In the genomic region with DNA sequence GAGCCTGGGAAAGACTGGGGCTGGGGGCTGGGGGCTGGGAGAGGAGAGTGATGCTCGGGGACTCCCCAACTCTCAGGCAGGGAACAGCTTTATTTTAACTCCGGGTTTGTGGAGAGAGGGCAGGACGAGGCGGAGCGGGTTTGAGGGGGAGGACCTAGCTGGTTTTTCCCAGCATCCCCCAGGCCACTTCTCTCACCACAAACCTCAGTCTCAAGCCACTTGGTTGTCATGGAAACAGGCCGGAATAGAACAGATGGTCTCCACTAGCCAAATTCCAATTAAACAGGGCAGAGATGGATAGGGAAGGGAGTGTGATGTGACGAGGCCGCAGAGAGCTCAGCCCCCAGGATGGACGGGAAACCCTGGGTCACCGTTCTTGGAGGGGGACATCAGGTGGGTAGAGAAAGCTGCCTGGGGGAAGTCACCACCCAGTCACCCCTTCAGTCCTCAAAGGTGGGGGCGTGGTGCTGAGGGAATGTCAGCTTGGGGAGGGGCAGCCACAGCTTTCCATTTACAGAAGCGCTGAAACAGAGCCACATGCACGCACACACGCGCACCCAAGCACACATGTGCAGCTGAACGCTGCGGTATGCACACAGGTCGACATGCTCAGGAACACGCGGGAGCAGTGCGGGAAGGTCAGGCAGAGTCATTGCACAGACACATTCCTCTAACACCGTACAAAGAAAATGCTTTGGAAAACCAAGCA, we compare ENCODE assay signal across 10 cellular contexts. TPM values are rescaled to one million over a fixed set of nuclear protein-coding genes. Genes with fewer than 3 reads are reported as not detected.
DNase-seq lines count a peak whose midpoint lies in the region; ATAC-seq and TF ChIP-seq lines count a peak whose summit lies in the region.
"Had no signal": no experiment of that assay in that cellular context is flagged by ENCODE, and none has a peak within 500 bp of the region (broad histone marks: within the 10 kb centered on the region; RNA-seq: fewer than 3 reads in every experiment).

No MANE protein-coding gene starts in this region.

- no peak overlapping the region for H3K27ac ChIP-seq in testis

- H3K27me3 ChIP-seq in BE2C (no peaks in the 10 kb centered on the region), kidney epithelial cell (ENCODE audit: control insufficient read depth, insufficient read depth, low read length) (no peaks in the 10 kb centered on the region), testis (no peaks in the 10 kb centered on the region)

- POLR2A ChIA-PET in activated CD4-positive, alpha-beta memory T cell treated with anti-CD3 and anti-CD28 coated beads, Interleukin-2, amount 10 ng/mL, durations not matched to agents 7 days and 5 days (lab: Charles Lee), result no interaction called here

- DNase-seq in BE2C (peak; percentile 77), kidney epithelial cell (ENCODE audit: low read depth) (peak; percentile 45), testis (no peak)
- peak; percentile 81 for DNase-seq in Jurkat, Clone E6-1 (ENCODE audit: low read depth, low spot score)
- DNase-seq in activated naive CD8-positive, alpha-beta T cell treated with anti-CD3 and anti-CD28 coated beads, Interleukin-2, amount 50 U/mL, for 24 hours, result peak; percentile 34
- DNase-seq in activated CD4-positive, alpha-beta memory T cell treated with anti-CD3 and anti-CD28 coated beads, Interleukin-2, amount 10 ng/mL, durations not matched to agents 7 days and 5 days, result no peak
- no peak for DNase-seq in stimulated activated naive CD4-positive, alpha-beta T cell (lab: John Stamatoyannopoulos, UW)
- DNase-seq: central memory CD4-positive, alpha-beta T cell; stimulated activated CD4-positive, alpha-beta T cell treated with anti-CD3 and anti-CD28 coated beads, Interleukin-2, amount 100 ng/mL, for 24 hours had no signal

- TF ChIP-seq CTCF in BE2C (IDR thresholded peaks at IDR 0.05; ENCODE audit: low read depth, low read length) (no peak), kidney epithelial cell (IDR thresholded peaks at IDR 0.05; ENCODE audit: insufficient read depth, low read length, poor library complexity, severe bottlenecking) (no peak), testis (IDR thresholded peaks at IDR 0.05) (no peak)

- WGBS in testis, 2 donors, result 56 to 61% methylated on average over 22 of the region's 22 CpGs

- H3K36me3 ChIP-seq in BE2C (no peaks in the 10 kb centered on the region; the same call in 1 of the 2 replicates), kidney epithelial cell (ENCODE audit: control insufficient read depth, insufficient read depth, low read length) (no peaks in the 10 kb centered on the region), testis (ENCODE audit: low read depth, missing control alignments) (no peaks in the 10 kb centered on the region)

- intact Hi-C loops in testis (cut with DNase I; ENCODE audit: low total_unique reads), result no loop called here

- peak overlapping the region; percentile 32 for H3K4me3 ChIP-seq in BE2C (ENCODE audit: low read depth, low read length)
- H3K4me3 ChIP-seq in Jurkat, Clone E6-1 (ENCODE audit: low read length), result peak overlapping the region; percentile 42
- H3K4me3 ChIP-seq in kidney epithelial cell (ENCODE audit: low read depth, low read length), result no peak overlapping the region
- no peak overlapping the region for H3K4me3 ChIP-seq in testis

- no peaks in the 10 kb centered on the region for H3K9me3 ChIP-seq in BE2C
- H3K9me3 ChIP-seq in testis, result no peaks in the 10 kb centered on the region

- peak; percentile 24 for ATAC-seq in activated naive CD8-positive, alpha-beta T cell treated with anti-CD3 and anti-CD28 coated beads, Interleukin-2, amount 50 U/mL, for 24 hours
- no peak for ATAC-seq in HG03045 (IDR thresholded peaks at IDR 0.05; ENCODE audit: unreplicated experiment)

- TF ChIP-seq POLR2A in testis (IDR thresholded peaks at IDR 0.05), result no peak

- H3K4me3 Mint-ChIP-seq in activated naive CD8-positive, alpha-beta T cell treated with anti-CD3 and anti-CD28 coated beads, Interleukin-2, amount 50 U/mL, for 24 hours, result peak overlapping the region; percentile 26
- H3K4me3 Mint-ChIP-seq in activated CD4-positive, alpha-beta memory T cell treated with anti-CD3 and anti-CD28 coated beads, Interleukin-2, amount 10 ng/mL, durations not matched to agents 7 days and 5 days, result no peak overlapping the region

- H3K27me3 Mint-ChIP-seq in activated naive CD8-positive, alpha-beta T cell treated with anti-CD3 and anti-CD28 coated beads, Interleukin-2, amount 50 U/mL, for 24 hours, result peaks cover 33% of the 10 kb centered on the region
- H3K27me3 Mint-ChIP-seq in activated CD4-positive, alpha-beta memory T cell treated with anti-CD3 and anti-CD28 coated beads, Interleukin-2, amount 10 ng/mL, durations not matched to agents 7 days and 5 days, result peaks cover 44% of the 10 kb centered on the region

- no peaks in the 10 kb centered on the region for H3K9me3 Mint-ChIP-seq in activated naive CD8-positive, alpha-beta T cell treated with anti-CD3 and anti-CD28 coated beads, Interleukin-2, amount 50 U/mL, for 24 hours
- no peaks in the 10 kb centered on the region for H3K9me3 Mint-ChIP-seq in activated CD4-positive, alpha-beta memory T cell treated with anti-CD3 and anti-CD28 coated beads, Interleukin-2, amount 10 ng/mL, durations not matched to agents 7 days and 5 days

- H3K27ac Mint-ChIP-seq in activated naive CD8-positive, alpha-beta T cell treated with anti-CD3 and anti-CD28 coated beads, Interleukin-2, amount 50 U/mL, for 24 hours, result no peak overlapping the region
- no peak overlapping the region for H3K27ac Mint-ChIP-seq in activated CD4-positive, alpha-beta memory T cell treated with anti-CD3 and anti-CD28 coated beads, Interleukin-2, amount 10 ng/mL, durations not matched to agents 7 days and 5 days

- CTCF ChIA-PET in activated CD4-positive, alpha-beta memory T cell treated with anti-CD3 and anti-CD28 coated beads, Interleukin-2, amount 10 ng/mL, durations not matched to agents 7 days and 5 days (lab: Charles Lee), result interaction anchor here (1.1 to 1.8 kb wide), 4 partner anchors 18 to 36 kb away, joined by 3 to 7 read pairs (median 4); a partner anchor contains a TSS

- H3K4me1 Mint-ChIP-seq in activated naive CD8-positive, alpha-beta T cell treated with anti-CD3 and anti-CD28 coated beads, Interleukin-2, amount 50 U/mL, for 24 hours, result peaks cover 6% of the 10 kb centered on the region
- peaks cover 10% of the 10 kb centered on the region for H3K4me1 Mint-ChIP-seq in activated CD4-positive, alpha-beta memory T cell treated with anti-CD3 and anti-CD28 coated beads, Interleukin-2, amount 10 ng/mL, durations not matched to agents 7 days and 5 days

- peaks cover 33% of the 10 kb centered on the region for H3K4me1 ChIP-seq in BE2C
- H3K4me1 ChIP-seq in testis, result no peaks in the 10 kb centered on the region

- H3K36me3 Mint-ChIP-seq in activated naive CD8-positive, alpha-beta T cell treated with anti-CD3 and anti-CD28 coated beads, Interleukin-2, amount 50 U/mL, for 24 hours (ENCODE audit: low read depth), result no peaks in the 10 kb centered on the region
- H3K36me3 Mint-ChIP-seq in activated CD4-positive, alpha-beta memory T cell treated with anti-CD3 and anti-CD28 coated beads, Interleukin-2, amount 10 ng/mL, durations not matched to agents 7 days and 5 days (ENCODE audit: low read depth), result no peaks in the 10 kb centered on the region

RNA-seq across cellular contexts. Expression of a gene that starts 19.2 kb away (rescaled TPM):
- 167 TPM for polyA plus RNA-seq in BE2C (2012; ENCODE audit: insufficient read depth, insufficient read length, low read depth)
- 15.5 TPM for polyA plus RNA-seq in Jurkat, Clone E6-1 (2012; ENCODE audit: insufficient read depth, insufficient read length)
- total RNA-seq in kidney epithelial cell (11.6 and 15.0 TPM in 2 replicates), testis (1 to 10 TPM; 5.2 TPM)
- 5.4 TPM for polyA plus RNA-seq in testis (ENCODE audit: insufficient read depth, low read depth, low replicate concordance)
- 1 to 10 TPM; 1.7 to 1.9 TPM for total RNA-seq in activated CD4-positive, alpha-beta memory T cell treated with anti-CD3 and anti-CD28 coated beads, Interleukin-2, amount 10 ng/mL, durations not matched to agents 7 days and 5 days

Comparison
In these comparisons a context has a peak if more than half of its experiments do, and no peak if none do; other contexts are left out.
1. DNase-seq: peak in BE2C (single experiment), Jurkat, Clone E6-1 (single experiment), activated naive CD8-positive, alpha-beta T cell treated with anti-CD3 and anti-CD28 coated beads, Interleukin-2, amount 50 U/mL, for 24 hours (single experiment) and kidney epithelial cell (single experiment); none in testis (single experiment), activated CD4-positive, alpha-beta memory T cell treated with anti-CD3 and anti-CD28 coated beads, Interleukin-2, amount 10 ng/mL, durations not matched to agents 7 days and 5 days (single experiment) and stimulated activated naive CD4-positive, alpha-beta T cell (0 of 6).
2. H3K4me3 ChIP-seq: peak in BE2C (single experiment) and Jurkat, Clone E6-1 (single experiment); none in kidney epithelial cell (single experiment) and testis (0 of 2).